In genomic region chr16:70697601-70698170, GRCh38 we compare ENCODE assay signal across 11 cellular contexts. TPM values are rescaled to one million over a fixed set of nuclear protein-coding genes. Genes with fewer than 3 reads are reported as not detected.
DNase-seq lines count a peak whose midpoint lies in the region; ATAC-seq and TF ChIP-seq lines count a peak whose summit lies in the region.
"Had no signal": no experiment of that assay in that cellular context is flagged by ENCODE, and none has a peak within 500 bp of the region (broad histone marks: within the 10 kb centered on the region; RNA-seq: fewer than 3 reads in every experiment).

No MANE protein-coding gene starts in this region.

- 45 to 55% methylated on average over 14 of the region's 14 CpGs for WGBS in heart right ventricle, 2 donors

- H3K4me1 ChIP-seq in heart right ventricle (peaks cover 49 to 99% (median 84%) of the 10 kb centered on the region in 9 donors), muscle layer of duodenum (ENCODE audit: control insufficient read depth in 1 of 2, insufficient read depth in 2 of 2, low read length in 2 of 2) (peaks cover 10 to 81% of the 10 kb centered on the region in 2 donors), vagina (peaks cover 100% of the 10 kb centered on the region)

- H3K27ac ChIP-seq in heart right ventricle (peak overlapping the region in 9 of 10 donors; percentile 18 to 94 (median 76)), muscle layer of duodenum (ENCODE audit: low read length) (peak overlapping the region; percentile 23), vagina (peak overlapping the region; percentile 94)

- peaks cover 0 to 10% (median 0%) of the 10 kb centered on the region in 9 donors for H3K36me3 ChIP-seq in heart right ventricle
- H3K36me3 ChIP-seq in muscle layer of duodenum (ENCODE audit: control insufficient read depth in 1 of 2, insufficient read depth in 2 of 2, low read length in 2 of 2), result peaks cover 0 to 3% of the 10 kb centered on the region in 2 donors
- H3K36me3 ChIP-seq in vagina, result no peaks in the 10 kb centered on the region

- H3K4me3 ChIP-seq in heart right ventricle (no peak overlapping the region), muscle layer of duodenum (ENCODE audit: low read depth in 1 of 2, low read length in 2 of 2) (no peak overlapping the region), vagina (no peak overlapping the region)
- H3K4me3 ChIP-seq: GM12878 had no signal

- no peak overlapping the region for H3K4me3 Mint-ChIP-seq in brain
- no peak overlapping the region for H3K4me3 Mint-ChIP-seq in activated T-helper 17 cell treated with anti-CD3 and anti-CD28 coated beads, Interleukin-2, amount 50 U/mL, for 72 hours
- no peak overlapping the region for H3K4me3 Mint-ChIP-seq in T-helper 2 cell treated with Interferon-gamma antibody and Interleukin-4, amounts not matched to agents 5 μg/mL and 100 μg/mL, for 36 hours

- H3K27me3 ChIP-seq in heart right ventricle, result no peaks in the 10 kb centered on the region
- H3K27me3 ChIP-seq in muscle layer of duodenum (ENCODE audit: low read depth, low read length), result no peaks in the 10 kb centered on the region
- no peaks in the 10 kb centered on the region for H3K27me3 ChIP-seq in vagina

- intact Hi-C loops in heart right ventricle (cut with DNase I) (loop anchor here in 1 of 10 donors (5.0 kb wide), 1 partner anchor 35 kb away; no protein-coding TSS in a partner anchor), Right ventricle myocardium superior (cut with DNase I) (no loop called here), vagina (cut with DNase I) (no loop called here)

- no peak for ATAC-seq in heart right ventricle
- no peak for ATAC-seq in Right ventricle myocardium superior (ENCODE audit: poor library complexity)
- no peak for ATAC-seq in activated T-helper 17 cell treated with anti-CD3 and anti-CD28 coated beads, Interleukin-2, amount 50 U/mL, for 72 hours (replicated peaks)
- ATAC-seq: GM12878 had no signal

- peaks cover 8% of the 10 kb centered on the region for H3K36me3 Mint-ChIP-seq in brain
- H3K36me3 Mint-ChIP-seq in activated T-helper 17 cell treated with anti-CD3 and anti-CD28 coated beads, Interleukin-2, amount 50 U/mL, for 72 hours (ENCODE audit: low read depth), result peaks cover 6% of the 10 kb centered on the region
- H3K36me3 Mint-ChIP-seq in T-helper 2 cell treated with Interferon-gamma antibody and Interleukin-4, amounts not matched to agents 5 μg/mL and 100 μg/mL, for 36 hours (ENCODE audit: low read depth), result peaks cover 4% of the 10 kb centered on the region

- H3K9me3 ChIP-seq in heart right ventricle (no peaks in the 10 kb centered on the region), muscle layer of duodenum (ENCODE audit: control insufficient read depth in 1 of 2, low read length in 2 of 2) (no peaks in the 10 kb centered on the region), vagina (no peaks in the 10 kb centered on the region)

- H3K9me3 Mint-ChIP-seq in brain, result peaks cover 0 to 5% (median 0%) of the 10 kb centered on the region in 5 experiments
- H3K9me3 Mint-ChIP-seq in activated T-helper 17 cell treated with anti-CD3 and anti-CD28 coated beads, Interleukin-2, amount 50 U/mL, for 72 hours, result no peaks in the 10 kb centered on the region
- no peaks in the 10 kb centered on the region for H3K9me3 Mint-ChIP-seq in T-helper 2 cell treated with Interferon-gamma antibody and Interleukin-4, amounts not matched to agents 5 μg/mL and 100 μg/mL, for 36 hours
- H3K9me3 Mint-ChIP-seq: CD8-positive, alpha-beta memory T cell had no signal

- H3K27ac Mint-ChIP-seq in brain, result peak overlapping the region; percentile 58 to 100 (median 80)
- no peak overlapping the region for H3K27ac Mint-ChIP-seq in activated T-helper 17 cell treated with anti-CD3 and anti-CD28 coated beads, Interleukin-2, amount 50 U/mL, for 72 hours
- no peak overlapping the region for H3K27ac Mint-ChIP-seq in T-helper 2 cell treated with Interferon-gamma antibody and Interleukin-4, amounts not matched to agents 5 μg/mL and 100 μg/mL, for 36 hours

- DNase-seq in heart right ventricle, result no peak
- DNase-seq in Right ventricle myocardium superior, result no peak
- DNase-seq in vagina (ENCODE audit: extremely low spot score in 2 of 2), result no peak
- no peak for DNase-seq in NCI-H82 treated with DMSO at 0.1 percent for 48 hours (lab: John Stamatoyannopoulos, UW; ENCODE audit: unreplicated experiment)
- DNase-seq in T-helper 2 cell treated with Interferon-gamma antibody and Interleukin-4, amounts not matched to agents 5 μg/mL and 100 μg/mL, for 36 hours (ENCODE audit: low spot score), result no peak

- peak in 3 of 9 donors; percentile 4 to 12 (median 8) for TF ChIP-seq CTCF in heart right ventricle (IDR thresholded peaks at IDR 0.05)
- no peak for TF ChIP-seq CTCF in brain (conservative IDR thresholded peaks at IDR 0.05)
- TF ChIP-seq CTCF in vagina (IDR thresholded peaks at IDR 0.05), result no peak

- no peaks in the 10 kb centered on the region for H3K27me3 Mint-ChIP-seq in brain
- H3K27me3 Mint-ChIP-seq in activated T-helper 17 cell treated with anti-CD3 and anti-CD28 coated beads, Interleukin-2, amount 50 U/mL, for 72 hours, result no peaks in the 10 kb centered on the region
- no peaks in the 10 kb centered on the region for H3K27me3 Mint-ChIP-seq in T-helper 2 cell treated with Interferon-gamma antibody and Interleukin-4, amounts not matched to agents 5 μg/mL and 100 μg/mL, for 36 hours (ENCODE audit: low read depth)
- H3K27me3 Mint-ChIP-seq: CD8-positive, alpha-beta memory T cell had no signal

- peaks cover 98% of the 10 kb centered on the region for H3K4me1 Mint-ChIP-seq in brain
- H3K4me1 Mint-ChIP-seq in activated T-helper 17 cell treated with anti-CD3 and anti-CD28 coated beads, Interleukin-2, amount 50 U/mL, for 72 hours, result no peaks in the 10 kb centered on the region
- H3K4me1 Mint-ChIP-seq in T-helper 2 cell treated with Interferon-gamma antibody and Interleukin-4, amounts not matched to agents 5 μg/mL and 100 μg/mL, for 36 hours (ENCODE audit: low read depth), result peaks cover 15% of the 10 kb centered on the region

- TF ChIP-seq POLR2A in vagina (IDR thresholded peaks at IDR 0.05), result no peak

RNA-seq across cellular contexts. Expression of gene MTSS2, which starts 11.8 kb away (rescaled TPM):
- 100 to 1,000 TPM in 2 of 10 donors, 10 to 100 TPM in 8; 39.8 to 121 (median 62.1) TPM for total RNA-seq in heart right ventricle
- 10 to 100 TPM; 39.0 to 39.7 TPM for polyA plus RNA-seq in heart right ventricle
- total RNA-seq in Right ventricle myocardium superior, result 74.1 TPM
- polyA plus RNA-seq in brain (ENCODE audit: insufficient read depth, low read depth, low replicate concordance), result 231 TPM
- total RNA-seq in vagina, result 102 TPM
- total RNA-seq in activated T-helper 17 cell treated with anti-CD3 and anti-CD28 coated beads, Interleukin-2, amount 50 U/mL, for 72 hours, result under 1 TPM; 0.11 to 0.67 TPM
- polyA plus RNA-seq: CD8-positive, alpha-beta memory T cell had no signal

RNA-seq across cellular contexts. Expression of gene IL34, which starts 51.3 kb away (rescaled TPM):
- total RNA-seq in heart right ventricle (1 to 10 TPM in 8 of 10 donors, under 1 TPM in 2; 0.37 to 4.4 (median 2.1) TPM), Right ventricle myocardium superior (1.6 TPM), vagina (6.1 TPM)
- polyA plus RNA-seq in heart right ventricle (1 to 10 TPM in 1 of 2 donors, under 1 TPM in 1; 0.72 to 2.7 TPM), brain (ENCODE audit: insufficient read depth, low read depth, low replicate concordance) (6.7 TPM)
- total RNA-seq in activated T-helper 17 cell treated with anti-CD3 and anti-CD28 coated beads, Interleukin-2, amount 50 U/mL, for 72 hours, result not detected
- total RNA-seq: CD8-positive, alpha-beta memory T cell; GM12878; NCI-H460 had no signal
- polyA plus RNA-seq: CD8-positive, alpha-beta memory T cell had no signal

Comparison
In these comparisons a context has a peak if more than half of its experiments do, and no peak if none do; other contexts are left out.
1. H3K27ac ChIP-seq: peak in every context shown above with its lines; median percentile 94 in vagina; 76 in heart right ventricle; 23 in muscle layer of duodenum.
2. H3K27ac Mint-ChIP-seq: peak in brain (5 of 5); none in activated T-helper 17 cell treated with anti-CD3 and anti-CD28 coated beads, Interleukin-2, amount 50 U/mL, for 72 hours (single experiment) and T-helper 2 cell treated with Interferon-gamma antibody and Interleukin-4, amounts not matched to agents 5 μg/mL and 100 μg/mL, for 36 hours (single experiment).
3. RNA of gene MTSS2, which starts 11.8 kb away (total RNA-seq): 102 TPM in vagina (single experiment), 74.1 TPM in Right ventricle myocardium superior (single experiment) and 39.8 to 121 TPM in heart right ventricle; 0.11 to 0.67 TPM in activated T-helper 17 cell treated with anti-CD3 and anti-CD28 coated beads, Interleukin-2, amount 50 U/mL, for 72 hours; every median in the first group is over 10 times any median in the second.